In the genomic region with DNA sequence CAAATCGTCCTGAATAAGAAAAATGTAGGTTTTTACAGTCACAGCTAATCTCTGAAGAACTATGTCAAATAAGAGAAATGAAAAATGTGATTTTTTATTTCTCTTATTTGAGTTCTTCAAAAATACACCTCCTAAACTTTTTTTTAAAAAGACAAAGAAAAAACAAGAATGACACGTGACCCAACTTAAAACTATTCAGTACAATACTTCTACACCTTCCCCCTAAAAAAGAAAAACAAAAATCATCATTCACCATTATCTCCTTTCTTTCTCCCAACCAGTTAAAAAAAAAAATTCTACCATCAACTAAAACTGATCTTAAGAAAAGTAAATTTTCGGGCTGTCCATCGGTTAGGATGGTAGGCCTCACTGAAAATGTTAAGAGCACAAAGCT, we compare ENCODE assay signal across 9 cellular contexts. TPM values are rescaled to one million over a fixed set of nuclear protein-coding genes. Genes with fewer than 3 reads are reported as not detected.
A peak's percentile ranks its signal among the peaks of the same experiment; 100 is the strongest.
DNase-seq lines count a peak whose midpoint lies in the region; ATAC-seq, FAIRE-seq and TF ChIP-seq lines count a peak whose summit lies in the region.
"Had no signal": no experiment of that assay in that cellular context is flagged by ENCODE, and none has a peak within 500 bp of the region (broad histone marks: within the 10 kb centered on the region; RNA-seq: fewer than 3 reads in every experiment).

No MANE protein-coding gene starts in this region.

- TF ChIP-seq CTCF in left ventricle myocardium inferior (IDR thresholded peaks at IDR 0.05; ENCODE audit: borderline replicate concordance) (no peak), bronchial epithelial cell (IDR thresholded peaks at IDR 0.05; ENCODE audit: insufficient read depth, low read length, severe bottlenecking) (no peak), GM10248 (IDR thresholded peaks at IDR 0.05; ENCODE audit: control extremely low read depth, extremely low read depth, low read depth, missing control alignments) (no peak)

- DNase-seq in left ventricle myocardium inferior = no peak
- DNase-seq in cardiac septum (ENCODE audit: low spot score) = no peak
- no peak for DNase-seq in bronchial epithelial cell (ENCODE audit: low read depth)
- no peak for DNase-seq in aorta
- no peak for DNase-seq in activated CD4-positive, CD25-positive, alpha-beta regulatory T cell treated with anti-CD3 and anti-CD28 coated beads, Interleukin-2, amount 50 U/mL, for 72 hours
- no peak for DNase-seq in DMS53 treated with DMSO at 0.1 percent for 48 hours (lab: John Stamatoyannopoulos, UW; ENCODE audit: unreplicated experiment)
- DNase-seq in GM10248 (ENCODE audit: extremely low spot score) = no peak

- FAIRE-seq in bronchial epithelial cell (lab: Jason Lieb, UNC) = no peak
- FAIRE-seq: endometrium had no signal

- 17 to 20% methylated on average over 4 of the region's 4 CpGs for WGBS in aorta, 2 donors

- intact Hi-C loops in left ventricle myocardium inferior (cut with micrococcal nuclease) = no loop called here
- intact Hi-C loops in cardiac septum (cut with DNase I) = no loop called here
- intact Hi-C loops in aorta (cut with DNase I) = loop anchor here (5.0 kb wide), 1 partner anchor 55 kb away; the partner anchor contains the start of gene UBLCP1 (in 2 of the 2)

- peak overlapping the region; percentile 97 for H3K27ac ChIP-seq in left ventricle myocardium inferior (replicated peaks)
- peak overlapping the region; percentile 90 to 94 for H3K27ac ChIP-seq in mucosa of rectum (ENCODE audit: low read depth in 2 of 2, low read length in 2 of 2)
- H3K27ac ChIP-seq in aorta (ENCODE audit: low read depth in 1 of 2, low read length in 2 of 2) = peak overlapping the region; percentile 45 to 91

- H3K9me3 ChIP-seq in left ventricle myocardium inferior (replicated peaks) (no peaks in the 10 kb centered on the region), mucosa of rectum (ENCODE audit: control insufficient read depth in 2 of 2, low read length in 2 of 2) (no peaks in the 10 kb centered on the region), aorta (ENCODE audit: control insufficient read depth, low read length) (no peaks in the 10 kb centered on the region)

- POLR2A ChIA-PET in GM10248 (lab: Yijun Ruan, JAX) = no interaction called here

- H3K36me3 ChIP-seq in left ventricle myocardium inferior (no peaks in the 10 kb centered on the region), bronchial epithelial cell (ENCODE audit: control insufficient read depth, insufficient read depth, low read length) (peaks cover 4% of the 10 kb centered on the region), mucosa of rectum (ENCODE audit: control insufficient read depth in 2 of 2, insufficient read depth in 2 of 2, low read length in 2 of 2) (no peaks in the 10 kb centered on the region), aorta (ENCODE audit: control insufficient read depth in 1 of 2, insufficient read depth in 2 of 2, low read length in 1 of 2) (no peaks in the 10 kb centered on the region)

- CTCF ChIA-PET in GM10248 (lab: Yijun Ruan, JAX) = interaction anchor here (1.3 to 3.5 kb wide), 5 partner anchors 8 to 801 kb away, joined by 3 to 14 read pairs (median 12); no protein-coding TSS in a partner anchor

- no peak for ATAC-seq in aorta (ENCODE audit: low FRiP score)

- H3K27me3 ChIP-seq in left ventricle myocardium inferior (ENCODE audit: low read depth) = no peaks in the 10 kb centered on the region
- H3K27me3 ChIP-seq in bronchial epithelial cell (ENCODE audit: control insufficient read depth, insufficient read depth, low read length) = no peaks in the 10 kb centered on the region
- no peaks in the 10 kb centered on the region for H3K27me3 ChIP-seq in mucosa of rectum (ENCODE audit: control insufficient read depth in 2 of 2, insufficient read depth in 2 of 2, low read length in 2 of 2)
- no peaks in the 10 kb centered on the region for H3K27me3 ChIP-seq in aorta (ENCODE audit: control insufficient read depth in 1 of 2, insufficient read depth in 2 of 2, low read length in 1 of 2)

- H3K9ac ChIP-seq in mucosa of rectum (ENCODE audit: low read depth in 1 of 2, low read length in 2 of 2) = peak overlapping the region; percentile 86 to 92

- H3K4me1 ChIP-seq in left ventricle myocardium inferior = peaks cover 78% of the 10 kb centered on the region
- peaks cover 25 to 45% of the 10 kb centered on the region in 2 donors for H3K4me1 ChIP-seq in mucosa of rectum (ENCODE audit: control insufficient read depth in 2 of 2, insufficient read depth in 2 of 2, low read length in 2 of 2)
- peaks cover 0 to 2% of the 10 kb centered on the region in 2 donors for H3K4me1 ChIP-seq in aorta (ENCODE audit: control insufficient read depth in 1 of 2, insufficient read depth in 2 of 2, low read length in 2 of 2)

- H3K4me3 ChIP-seq in left ventricle myocardium inferior (peak overlapping the region; percentile 93), bronchial epithelial cell (ENCODE audit: low read depth, low read length) (peak overlapping the region; percentile 94), mucosa of rectum (ENCODE audit: low read length in 2 of 2) (peak overlapping the region; percentile 86 to 93), aorta (ENCODE audit: low read length in 2 of 2) (peak overlapping the region; percentile 76 to 84)

RNA-seq across cellular contexts. Expression of gene RNF145, which starts 2.1 kb away (rescaled TPM):
- total RNA-seq in left ventricle myocardium inferior = 18.0 TPM
- total RNA-seq in cardiac septum = 25.4 TPM
- 84.2 and 160 TPM in 2 replicates for total RNA-seq in bronchial epithelial cell
- 10 to 100 TPM; 44.8 to 67.8 TPM for total RNA-seq in aorta
- polyA plus RNA-seq in aorta = 10 to 100 TPM; 17.9 to 44.2 TPM

RNA-seq across cellular contexts. Expression of gene UBLCP1, which starts 55.9 kb away (rescaled TPM):
- 15.9 TPM for total RNA-seq in left ventricle myocardium inferior
- 15.9 TPM for total RNA-seq in cardiac septum
- total RNA-seq in bronchial epithelial cell = 14.5 and 39.3 TPM in 2 replicates
- 10 to 100 TPM; 20.0 to 23.5 TPM for total RNA-seq in aorta
- polyA plus RNA-seq in aorta = 10 to 100 TPM; 17.9 to 22.2 TPM

Comparison
In these comparisons a context has a peak if more than half of its experiments do, and no peak if none do; other contexts are left out.
1. intact Hi-C loops: an anchor here in aorta (5.0 kb wide); none called in left ventricle myocardium inferior and cardiac septum.